10 cellular contexts compared by ENCODE assay signal in the genomic region with DNA sequence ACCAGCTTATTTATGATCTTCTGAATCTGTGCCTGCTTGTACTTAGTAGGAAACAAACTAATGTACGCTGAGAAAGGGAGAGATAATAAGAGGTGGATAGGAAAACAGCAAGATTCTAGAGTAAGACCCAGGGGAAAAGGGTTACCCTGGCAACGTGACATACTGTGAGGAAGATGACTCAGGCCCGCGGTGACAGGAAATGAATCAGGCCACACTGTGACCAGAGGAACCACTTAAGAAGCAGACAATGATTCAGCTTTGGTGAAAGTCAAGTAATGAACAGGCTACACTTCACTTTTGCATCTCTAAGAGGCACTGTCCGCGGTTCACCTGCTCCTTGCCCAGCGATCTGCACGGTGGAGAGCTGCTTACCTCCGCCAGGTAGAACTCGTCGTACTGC.
DNase-seq lines count a peak whose midpoint lies in the region; ATAC-seq, FAIRE-seq and TF ChIP-seq lines count a peak whose summit lies in the region.
"Had no signal": no experiment of that assay in that cellular context is flagged by ENCODE, and none has a peak within 500 bp of the region (broad histone marks: within the 10 kb centered on the region; RNA-seq: fewer than 3 reads in every experiment).

No MANE protein-coding gene starts in this region.

- peak overlapping the region in 3 of 11 experiments; percentile 10 to 52 (median 40); a peak in 2 of 22 replicates for H3K9ac ChIP-seq in BLaER1 treated with 17β-estradiol and CSF1 and Interleukin-3, amounts not matched to agents 10 nM and 100 nM
- H3K9ac ChIP-seq in PC-3 (ENCODE audit: low read length) (peak overlapping the region; percentile 46), smooth muscle cell (ENCODE audit: low read depth) (peak overlapping the region; percentile 90)
- H3K9ac ChIP-seq: KMS-11 had no signal

- 0 out of 22 replicates have a peak, but pooled peaks cover 0 to 3% (median 0%) of the 10 kb centered on the region in 11 experiments for H3K9me3 ChIP-seq in BLaER1 treated with 17β-estradiol and CSF1 and Interleukin-3, amounts not matched to agents 10 nM and 100 nM (replicated peaks in 1 of 11)
- no peaks in the 10 kb centered on the region for H3K9me3 ChIP-seq in PC-3 (ENCODE audit: low read length)
- no peaks in the 10 kb centered on the region for H3K9me3 ChIP-seq in smooth muscle cell (replicated peaks; ENCODE audit: low read depth)

- no peaks in the 10 kb centered on the region for H3K36me3 ChIP-seq in BLaER1 treated with 17β-estradiol and CSF1 and Interleukin-3, amounts not matched to agents 10 nM and 100 nM
- H3K36me3 ChIP-seq in PC-3 (ENCODE audit: low read depth, low read length) (no peaks in the 10 kb centered on the region), brain microvascular endothelial cell (replicated peaks) (no peaks in the 10 kb centered on the region), smooth muscle cell (ENCODE audit: low read depth) (no peaks in the 10 kb centered on the region)

- DNase-seq in GM19239 (ENCODE audit: insufficient read length, low spot score), result no peak
- peak; percentile 90 for DNase-seq in PC-3
- DNase-seq in brain microvascular endothelial cell, result peak; percentile 98
- peak; percentile 1 for DNase-seq in smooth muscle cell (lab: John Stamatoyannopoulos, UW; ENCODE audit: unreplicated experiment)
- DNase-seq in globus pallidus (ENCODE audit: low spot score), result no peak
- DNase-seq in NCI-H2196 (lab: John Stamatoyannopoulos, UW; ENCODE audit: unreplicated experiment), result no peak

- no peak overlapping the region for H3K4me3 ChIP-seq in BLaER1 treated with 17β-estradiol and CSF1 and Interleukin-3, amounts not matched to agents 10 nM and 100 nM
- H3K4me3 ChIP-seq in PC-3 (ENCODE audit: low read length), result peak overlapping the region; percentile 10; the same call in 1 of the 2 replicates
- no peak overlapping the region for H3K4me3 ChIP-seq in brain microvascular endothelial cell (ENCODE audit: low read depth, low read length)
- no peak overlapping the region for H3K4me3 ChIP-seq in smooth muscle cell
- H3K4me3 ChIP-seq: lung had no signal

- H3K4me1 ChIP-seq in BLaER1 treated with 17β-estradiol and CSF1 and Interleukin-3, amounts not matched to agents 10 nM and 100 nM, result peaks cover 10 to 26% (median 16%) of the 10 kb centered on the region in 10 experiments
- H3K4me1 ChIP-seq in PC-3 (ENCODE audit: insufficient read depth, low read length) (peaks cover 23% of the 10 kb centered on the region), smooth muscle cell (ENCODE audit: low read depth) (no peaks in the 10 kb centered on the region)

- H2AFZ ChIP-seq in PC-3 (ENCODE audit: low read length) (peak overlapping the region; percentile 68; the same call in 1 of the 2 replicates), smooth muscle cell (ENCODE audit: low read depth) (peak overlapping the region; percentile 57)

- H3K27ac ChIP-seq in BLaER1 treated with 17β-estradiol and CSF1 and Interleukin-3, amounts not matched to agents 10 nM and 100 nM, result peak overlapping the region in 8 of 11 experiments; percentile 22 to 70 (median 51); a peak in 14 of 22 replicates
- peak overlapping the region; percentile 83 for H3K27ac ChIP-seq in PC-3 (ENCODE audit: low read length)
- H3K27ac ChIP-seq in brain microvascular endothelial cell, result peak overlapping the region; percentile 76
- H3K27ac ChIP-seq in smooth muscle cell (ENCODE audit: low read depth), result peak overlapping the region; percentile 98
- H3K27ac ChIP-seq: KMS-11 had no signal

- ATAC-seq in HG03108 (IDR thresholded peaks at IDR 0.05; ENCODE audit: unreplicated experiment), result peak; percentile 97
- ATAC-seq in PC-3, result peak; percentile 92

- no peaks in the 10 kb centered on the region for H3K79me2 ChIP-seq in PC-3 (ENCODE audit: low read length)
- no peaks in the 10 kb centered on the region for H3K79me2 ChIP-seq in smooth muscle cell (ENCODE audit: low read depth)

- peak; percentile 78 for FAIRE-seq in GM19239 (lab: Jason Lieb, UNC)

- POLR2A ChIA-PET in PC-3 (lab: Charles Lee; ENCODE audit: unreplicated experiment), result interaction anchor here (0.6 to 0.7 kb wide), 2 partner anchors 48 to 145 kb away, joined by 3 read pairs; no protein-coding TSS in a partner anchor

- intact Hi-C loops in PC-3 (cut with micrococcal nuclease), result no loop called here

- no peaks in the 10 kb centered on the region for H3F3A ChIP-seq in PC-3 (ENCODE audit: low read length, unreplicated experiment)
- H3F3A ChIP-seq in smooth muscle cell (ENCODE audit: low read depth), result no peaks in the 10 kb centered on the region

- no peaks in the 10 kb centered on the region for H3K9me2 ChIP-seq in PC-3 (replicated peaks; ENCODE audit: low read length)

- peak overlapping the region; percentile 49 to 83 (median 72) for H3K4me2 ChIP-seq in BLaER1 treated with 17β-estradiol and CSF1 and Interleukin-3, amounts not matched to agents 10 nM and 100 nM
- H3K4me2 ChIP-seq in PC-3 (ENCODE audit: low read length), result peak overlapping the region; percentile 53
- peak overlapping the region; percentile 68 for H3K4me2 ChIP-seq in smooth muscle cell
- H3K4me2 ChIP-seq: KMS-11 had no signal

- TF ChIP-seq CTCF in PC-3 (conservative IDR thresholded peaks at IDR 0.05; ENCODE audit: low read depth, low read length), result peak; percentile 29; the same call in 1 of the 2 replicates
- peak; percentile 37 for TF ChIP-seq CTCF in brain microvascular endothelial cell (IDR thresholded peaks at IDR 0.05; ENCODE audit: low read depth, low read length, missing control alignments)
- TF ChIP-seq CTCF in smooth muscle cell (IDR thresholded peaks at IDR 0.05; ENCODE audit: borderline replicate concordance, insufficient read depth, poor library complexity, severe bottlenecking), result no peak

- WGBS in smooth muscle cell (ENCODE audit: low lambda C conversion rate), result 42% methylated on average over 11 of the region's 11 CpGs

- no peaks in the 10 kb centered on the region for H3K27me3 ChIP-seq in BLaER1 treated with 17β-estradiol and CSF1 and Interleukin-3, amounts not matched to agents 10 nM and 100 nM
- H3K27me3 ChIP-seq in PC-3 (ENCODE audit: low read length) (no peaks in the 10 kb centered on the region), brain microvascular endothelial cell (replicated peaks) (no peaks in the 10 kb centered on the region), smooth muscle cell (ENCODE audit: low read depth) (no peaks in the 10 kb centered on the region)

- CTCF ChIA-PET in PC-3 (lab: Charles Lee), result interaction anchor here (1.1 kb wide), 1 partner anchor 9 kb away, joined by 5 read pairs; no protein-coding TSS in a partner anchor

- in situ Hi-C loops in brain microvascular endothelial cell (cut with HindIII; ENCODE audit: low pct_ligation_motif_present, low sequenced_read_pairs), result no loop called here

- no peaks in the 10 kb centered on the region for H4K20me1 ChIP-seq in BLaER1 treated with 17β-estradiol and CSF1 and Interleukin-3, amounts not matched to agents 10 nM and 100 nM
- H4K20me1 ChIP-seq in PC-3 (ENCODE audit: low read length) (no peaks in the 10 kb centered on the region), smooth muscle cell (ENCODE audit: low read depth) (no peaks in the 10 kb centered on the region)

- BruUV-seq in PC-3 (replicated peaks; lab: Mats Ljungman, UMichigan), result no TSS peak

Comparison
In these comparisons a context has a peak if more than half of its experiments do, and no peak if none do; other contexts are left out.
1. DNase-seq: peak in PC-3 (single experiment), brain microvascular endothelial cell (single experiment) and smooth muscle cell (single experiment); none in GM19239 (single experiment), globus pallidus (single experiment) and NCI-H2196 (single experiment).
2. Peak in every context shown above with its lines, with median percentiles within 50 percentile points of each other: H3K27ac ChIP-seq and H3K4me2 ChIP-seq.